9 cellular contexts compared by ENCODE assay signal in genomic region chr18:5963267-5963666, GRCh38.
"Had no signal": no experiment of that assay in that cellular context is flagged by ENCODE, and none has a peak within 500 bp of the region (broad histone marks: within the 10 kb centered on the region; RNA-seq: fewer than 3 reads in every experiment).

No MANE protein-coding gene starts in this region.

- H3K9ac ChIP-seq: GM23248 had no signal

- DNase-seq: GM23248, GOT3, H7, HFFc6, IMR-90, KG1 had no signal

- H3K4me3 ChIP-seq: GM23248, HAP-1, K562 had no signal

- H3K9me3 ChIP-seq: HAP-1 had no signal

- H3K27ac ChIP-seq: GM23248 had no signal

- H3K27ac Mint-ChIP-seq: HFFc6 had no signal

- H3K4me3 Mint-ChIP-seq: HFFc6 had no signal

- H3K36me3 ChIP-seq: HAP-1 had no signal

- ATAC-seq: HCT116, K562 had no signal

- H3K4me1 ChIP-seq: HAP-1 had no signal
